In the genomic region with DNA sequence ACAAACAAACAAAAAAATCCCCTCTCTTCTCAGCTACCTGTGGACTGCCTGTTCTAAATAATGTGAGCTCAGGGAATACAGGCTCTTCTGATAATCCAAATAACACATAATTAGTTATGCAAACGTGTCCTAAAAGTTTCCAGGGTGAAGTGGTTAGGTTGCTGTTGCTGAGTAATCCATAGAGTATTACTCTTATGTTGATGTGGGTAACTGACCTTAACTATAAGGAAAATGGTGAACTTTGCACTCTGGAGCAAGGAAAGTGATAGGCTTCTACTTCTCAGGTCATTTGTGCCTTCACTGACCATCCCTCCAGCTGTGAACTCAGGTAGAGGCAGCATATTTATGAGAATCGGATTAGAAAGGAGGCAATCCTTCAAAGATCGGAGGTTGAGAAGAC, we compare ENCODE assay signal across 1 cellular context.
TF ChIP-seq lines count a peak whose summit lies in the region.

No MANE protein-coding gene starts in this region.

TF ChIP-seq in IMR-90, 13 proteins besides CTCF, POLR2A, EP300 and RAD21:
- TF ChIP-seq ELK1 (IDR thresholded peaks at IDR 0.05; ENCODE audit: borderline replicate concordance, low read depth, low read length) (no peak), FOS (IDR thresholded peaks at IDR 0.05; ENCODE audit: low read depth, low read length) (no peak), MAFK (IDR thresholded peaks at IDR 0.05; ENCODE audit: low read depth, low read length) (no peak), MXI1 (IDR thresholded peaks at IDR 0.05; ENCODE audit: borderline replicate concordance, low read depth, low read length) (no peak), RFX5 (IDR thresholded peaks at IDR 0.05; ENCODE audit: low read depth, low read length) (no peak), CEBPB (IDR thresholded peaks at IDR 0.05; ENCODE audit: low read depth, low read length) (no peak)
- TF ChIP-seq, protein P1, sequence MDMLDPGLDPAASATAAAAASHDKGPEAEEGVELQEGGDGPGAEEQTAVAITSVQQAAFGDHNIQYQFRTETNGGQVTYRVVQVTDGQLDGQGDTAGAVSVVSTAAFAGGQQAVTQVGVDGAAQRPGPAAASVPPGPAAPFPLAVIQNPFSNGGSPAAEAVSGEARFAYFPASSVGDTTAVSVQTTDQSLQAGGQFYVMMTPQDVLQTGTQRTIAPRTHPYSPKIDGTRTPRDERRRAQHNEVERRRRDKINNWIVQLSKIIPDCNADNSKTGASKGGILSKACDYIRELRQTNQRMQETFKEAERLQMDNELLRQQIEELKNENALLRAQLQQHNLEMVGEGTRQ (IDR thresholded peaks at IDR 0.05; ENCODE audit: low read depth, low read length): no peak
